In the genomic region with DNA sequence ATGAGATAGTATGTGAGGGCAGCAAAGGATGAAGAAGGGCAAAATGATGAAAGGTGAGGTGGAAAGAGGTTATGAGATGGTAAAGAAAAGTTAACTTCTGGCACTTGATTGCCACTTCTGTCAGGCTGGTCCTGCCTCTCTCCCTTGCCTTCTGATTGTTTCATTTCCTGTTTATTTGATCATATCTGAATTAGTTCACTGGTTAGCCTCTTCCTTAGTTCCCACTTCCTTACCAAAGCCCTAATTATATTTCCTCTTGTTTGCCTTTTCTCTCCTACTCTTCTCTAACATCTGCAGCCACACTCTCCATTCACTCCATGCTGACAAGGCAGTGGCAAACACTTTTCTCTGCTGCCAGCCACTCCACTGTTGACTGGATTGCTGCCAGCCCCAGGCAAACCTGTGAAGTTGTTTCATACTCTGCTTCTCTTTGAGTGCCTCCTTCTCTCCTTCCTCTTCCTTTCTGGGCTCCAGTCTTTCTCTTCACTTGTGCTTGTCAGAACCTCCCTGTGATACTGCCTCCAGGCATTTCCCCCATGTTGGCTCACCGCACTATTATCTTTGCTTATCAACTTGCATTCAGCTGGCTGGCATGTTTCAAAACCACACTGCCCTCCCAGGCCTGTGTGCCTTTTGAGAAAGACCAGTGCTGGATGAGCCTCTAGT, we compare ENCODE assay signal across 8 cellular contexts. TPM values are rescaled to one million over a fixed set of nuclear protein-coding genes. Genes with fewer than 3 reads are reported as not detected.
DNase-seq lines count a peak whose midpoint lies in the region; ATAC-seq and TF ChIP-seq lines count a peak whose summit lies in the region.

No MANE protein-coding gene starts in this region.

- peak overlapping the region; percentile 69 for H3K27ac ChIP-seq in CD4-positive, CD25-positive, alpha-beta regulatory T cell (ENCODE audit: insufficient read depth, low read length, poor library complexity, severe bottlenecking)
- H3K27ac ChIP-seq in layer of hippocampus (ENCODE audit: low read depth, low read length): peak overlapping the region; percentile 24

- H3K4me1 ChIP-seq in CD4-positive, CD25-positive, alpha-beta regulatory T cell (ENCODE audit: control insufficient read depth, insufficient read depth, low read length, poor library complexity, severe bottlenecking): peaks cover 27% of the 10 kb centered on the region

- TF ChIP-seq CTCF in NB4 (IDR thresholded peaks at IDR 0.05; ENCODE audit: low read depth, low read length) (no peak), progenitor cell of endocrine pancreas (IDR thresholded peaks at IDR 0.05; ENCODE audit: unreplicated experiment) (no peak)

- peaks cover 46% of the 10 kb centered on the region for H3K36me3 Mint-ChIP-seq in CD4-positive, CD25-positive, alpha-beta regulatory T cell
- H3K36me3 Mint-ChIP-seq in activated naive CD8-positive, alpha-beta T cell treated with anti-CD3 and anti-CD28 coated beads, Interleukin-2, amount 10 ng/mL, durations not matched to agents 7 days and 5 days: peaks cover 61% of the 10 kb centered on the region
- H3K36me3 Mint-ChIP-seq in progenitor cell of endocrine pancreas (ENCODE audit: insufficient read depth): peaks cover 33% of the 10 kb centered on the region

- no peaks in the 10 kb centered on the region for H3K9me3 ChIP-seq in CD4-positive, CD25-positive, alpha-beta regulatory T cell (ENCODE audit: control insufficient read depth in 2 of 2, low read length in 2 of 2)

- peaks cover 20 to 68% (median 41%) of the 10 kb centered on the region in 4 donors for H3K4me1 Mint-ChIP-seq in CD4-positive, CD25-positive, alpha-beta regulatory T cell
- H3K4me1 Mint-ChIP-seq in activated naive CD8-positive, alpha-beta T cell treated with anti-CD3 and anti-CD28 coated beads, Interleukin-2, amount 10 ng/mL, durations not matched to agents 7 days and 5 days: peaks cover 40% of the 10 kb centered on the region
- peaks cover 9% of the 10 kb centered on the region for H3K4me1 Mint-ChIP-seq in progenitor cell of endocrine pancreas (ENCODE audit: low read depth)

- H3K27ac Mint-ChIP-seq in CD4-positive, CD25-positive, alpha-beta regulatory T cell: peak overlapping the region; percentile 93 to 96 (median 96)
- H3K27ac Mint-ChIP-seq in activated naive CD8-positive, alpha-beta T cell treated with anti-CD3 and anti-CD28 coated beads, Interleukin-2, amount 10 ng/mL, durations not matched to agents 7 days and 5 days: peak overlapping the region; percentile 93
- no peak overlapping the region for H3K27ac Mint-ChIP-seq in progenitor cell of endocrine pancreas

- POLR2A ChIA-PET in activated naive CD8-positive, alpha-beta T cell treated with anti-CD3 and anti-CD28 coated beads, Interleukin-2, amount 10 ng/mL, durations not matched to agents 7 days and 5 days (lab: Charles Lee): interaction anchor here (0.7 to 1.5 kb wide), 4 partner anchors 9 to 16 kb away, joined by 3 to 8 read pairs (median 4); a partner anchor contains a TSS

- peak in 2 of 3 donors; percentile 38 to 68 for DNase-seq in CD4-positive, CD25-positive, alpha-beta regulatory T cell
- peak; percentile 65 for DNase-seq in NB4 (ENCODE audit: low read depth)
- peak; percentile 45 for DNase-seq in activated naive CD8-positive, alpha-beta T cell treated with anti-CD3 and anti-CD28 coated beads, Interleukin-2, amount 10 ng/mL, durations not matched to agents 7 days and 5 days
- DNase-seq in NCI-H2227 treated with DMSO at 0.1 percent for 48 hours (lab: John Stamatoyannopoulos, UW): no peak
- no peak for DNase-seq in activated CD8-positive, alpha-beta memory T cell treated with anti-CD3 and anti-CD28 coated beads, Interleukin-2, amount 50 U/mL, for 4 hours
- no peak for DNase-seq in progenitor cell of endocrine pancreas (ENCODE audit: low spot score, unreplicated experiment)

- H3K4me3 Mint-ChIP-seq in CD4-positive, CD25-positive, alpha-beta regulatory T cell: peak overlapping the region; percentile 80 to 83 (median 83)
- peak overlapping the region; percentile 72 for H3K4me3 Mint-ChIP-seq in activated naive CD8-positive, alpha-beta T cell treated with anti-CD3 and anti-CD28 coated beads, Interleukin-2, amount 10 ng/mL, durations not matched to agents 7 days and 5 days
- no peak overlapping the region for H3K4me3 Mint-ChIP-seq in progenitor cell of endocrine pancreas (ENCODE audit: low read depth)

- TF ChIP-seq POLR2A in NB4 (IDR thresholded peaks at IDR 0.05; ENCODE audit: extremely low read depth, insufficient read length): peak; percentile 28

- H3K36me3 ChIP-seq in CD4-positive, CD25-positive, alpha-beta regulatory T cell (ENCODE audit: control insufficient read depth, insufficient read depth, low read length): peaks cover 42% of the 10 kb centered on the region

- H3K27me3 Mint-ChIP-seq in CD4-positive, CD25-positive, alpha-beta regulatory T cell: peaks cover 5% of the 10 kb centered on the region
- H3K27me3 Mint-ChIP-seq in activated naive CD8-positive, alpha-beta T cell treated with anti-CD3 and anti-CD28 coated beads, Interleukin-2, amount 10 ng/mL, durations not matched to agents 7 days and 5 days: no peaks in the 10 kb centered on the region
- no peaks in the 10 kb centered on the region for H3K27me3 Mint-ChIP-seq in progenitor cell of endocrine pancreas

- ATAC-seq in CD4-positive, CD25-positive, alpha-beta regulatory T cell (ENCODE audit: low read depth in 2 of 2): peak; percentile 61 to 74
- peak; percentile 65 for ATAC-seq in activated naive CD8-positive, alpha-beta T cell treated with anti-CD3 and anti-CD28 coated beads, Interleukin-2, amount 10 ng/mL, durations not matched to agents 7 days and 5 days (ENCODE audit: low read depth)
- no peak for ATAC-seq in HG02678 (IDR thresholded peaks at IDR 0.05; ENCODE audit: unreplicated experiment)

- H3K9me3 Mint-ChIP-seq in CD4-positive, CD25-positive, alpha-beta regulatory T cell: no peaks in the 10 kb centered on the region
- H3K9me3 Mint-ChIP-seq in activated naive CD8-positive, alpha-beta T cell treated with anti-CD3 and anti-CD28 coated beads, Interleukin-2, amount 10 ng/mL, durations not matched to agents 7 days and 5 days: no peaks in the 10 kb centered on the region
- no peaks in the 10 kb centered on the region for H3K9me3 Mint-ChIP-seq in progenitor cell of endocrine pancreas (ENCODE audit: low read depth)

- peak overlapping the region; percentile 61 for H3K4me3 ChIP-seq in CD4-positive, CD25-positive, alpha-beta regulatory T cell (ENCODE audit: low read depth, low read length)
- no peak overlapping the region for H3K4me3 ChIP-seq in NB4 (ENCODE audit: low read depth, low read length)

- no peaks in the 10 kb centered on the region for H3K27me3 ChIP-seq in CD4-positive, CD25-positive, alpha-beta regulatory T cell (ENCODE audit: control insufficient read depth, insufficient read depth, low read length)
- H3K27me3 ChIP-seq in layer of hippocampus (ENCODE audit: control insufficient read depth, insufficient read depth, low read length): no peaks in the 10 kb centered on the region

RNA-seq across cellular contexts. Expression of a gene that starts 8.1 kb away (rescaled TPM):
- total RNA-seq in CD4-positive, CD25-positive, alpha-beta regulatory T cell: 33.4 TPM
- 10 to 100 TPM; 28.8 to 42.5 (median 40.3) TPM for polyA plus RNA-seq in CD4-positive, CD25-positive, alpha-beta regulatory T cell
- 100 to 1,000 TPM; 135 to 141 TPM for total RNA-seq in activated naive CD8-positive, alpha-beta T cell treated with anti-CD3 and anti-CD28 coated beads, Interleukin-2, amount 10 ng/mL, durations not matched to agents 7 days and 5 days
- total RNA-seq in progenitor cell of endocrine pancreas: 45.9 and 48.9 TPM in 2 replicates

RNA-seq across cellular contexts. Expression of a gene that starts 16.1 kb away (rescaled TPM):
- total RNA-seq in CD4-positive, CD25-positive, alpha-beta regulatory T cell: 65.6 TPM
- 10 to 100 TPM; 24.7 to 38.3 (median 30.4) TPM for polyA plus RNA-seq in CD4-positive, CD25-positive, alpha-beta regulatory T cell
- total RNA-seq in activated naive CD8-positive, alpha-beta T cell treated with anti-CD3 and anti-CD28 coated beads, Interleukin-2, amount 10 ng/mL, durations not matched to agents 7 days and 5 days: 10 to 100 TPM; 42.4 to 45.8 TPM
- total RNA-seq in progenitor cell of endocrine pancreas: 41.1 and 45.6 TPM in 2 replicates

RNA-seq across cellular contexts. Expression of a gene that starts 22.3 kb away (rescaled TPM):
- 72.6 TPM for total RNA-seq in CD4-positive, CD25-positive, alpha-beta regulatory T cell
- polyA plus RNA-seq in CD4-positive, CD25-positive, alpha-beta regulatory T cell: 100 to 1,000 TPM in 2 of 4 donors, 10 to 100 TPM in 2; 81.8 to 121 (median 101) TPM
- total RNA-seq in activated naive CD8-positive, alpha-beta T cell treated with anti-CD3 and anti-CD28 coated beads, Interleukin-2, amount 10 ng/mL, durations not matched to agents 7 days and 5 days: 100 to 1,000 TPM; 118 to 123 TPM
- 309 and 322 TPM in 2 replicates for total RNA-seq in progenitor cell of endocrine pancreas

RNA-seq across cellular contexts. Expression of a gene that starts 22.7 kb away (rescaled TPM):
- 40.8 TPM for total RNA-seq in CD4-positive, CD25-positive, alpha-beta regulatory T cell
- 10 to 100 TPM; 27.3 to 34.2 (median 32.9) TPM for polyA plus RNA-seq in CD4-positive, CD25-positive, alpha-beta regulatory T cell
- 10 to 100 TPM; 63.5 to 65.3 TPM for total RNA-seq in activated naive CD8-positive, alpha-beta T cell treated with anti-CD3 and anti-CD28 coated beads, Interleukin-2, amount 10 ng/mL, durations not matched to agents 7 days and 5 days
- 89.0 and 94.4 TPM in 2 replicates for total RNA-seq in progenitor cell of endocrine pancreas

RNA-seq across cellular contexts. Expression of a gene that starts 28.0 kb away (rescaled TPM):
- total RNA-seq in CD4-positive, CD25-positive, alpha-beta regulatory T cell: not detected
- under 1 TPM in 1 of 4 donors, not detected in 3; 0.33 TPM for polyA plus RNA-seq in CD4-positive, CD25-positive, alpha-beta regulatory T cell
- 1 to 10 TPM in 1 of 2 experiments, under 1 TPM in 1; 0.44 to 1.2 TPM for total RNA-seq in activated naive CD8-positive, alpha-beta T cell treated with anti-CD3 and anti-CD28 coated beads, Interleukin-2, amount 10 ng/mL, durations not matched to agents 7 days and 5 days
- 1.3 and 1.5 TPM in 2 replicates for total RNA-seq in progenitor cell of endocrine pancreas

Comparison
In these comparisons a context has a peak if more than half of its experiments do, and no peak if none do; other contexts are left out.
1. DNase-seq: peak in CD4-positive, CD25-positive, alpha-beta regulatory T cell (2 of 3), NB4 (single experiment) and activated naive CD8-positive, alpha-beta T cell treated with anti-CD3 and anti-CD28 coated beads, Interleukin-2, amount 10 ng/mL, durations not matched to agents 7 days and 5 days (single experiment); none in NCI-H2227 treated with DMSO at 0.1 percent for 48 hours (single experiment), activated CD8-positive, alpha-beta memory T cell treated with anti-CD3 and anti-CD28 coated beads, Interleukin-2, amount 50 U/mL, for 4 hours (single experiment) and progenitor cell of endocrine pancreas (single experiment).